Comparison of ENCODE assay signal across 14 cellular contexts in genomic region chr15:27827336-27827735, GRCh38.
"Had no signal": no experiment of that assay in that cellular context is flagged by ENCODE, and none has a peak within 500 bp of the region (broad histone marks: within the 10 kb centered on the region; RNA-seq: fewer than 3 reads in every experiment).

No MANE protein-coding gene starts in this region.

- H3K4me3 ChIP-seq: ascending aorta, heart right ventricle, left ventricle myocardium inferior, pancreas, tibial artery had no signal

- H3K4me2 ChIP-seq: SK-N-SH had no signal

- ATAC-seq: activated CD8-positive, alpha-beta T cell treated with anti-CD3 and anti-CD28 coated beads for 36 hours; heart right ventricle; pancreas; stimulated activated effector memory CD8-positive, alpha-beta T cell treated with anti-CD3 and anti-CD28 coated beads, Interleukin-12 subunit alpha, Interleukin-12 subunit beta, amount 100 ng/mL, for 72 hours had no signal

- H3K27ac ChIP-seq: ascending aorta, heart right ventricle, left ventricle myocardium inferior, pancreas, tibial artery had no signal

- DNase-seq: activated CD4-positive, alpha-beta T cell treated with anti-CD3 and anti-CD28 coated beads for 4 hours; activated CD8-positive, alpha-beta memory T cell treated with anti-CD3 and anti-CD28 coated beads, Interleukin-2, amount 50 U/mL, for 48 hours; activated CD8-positive, alpha-beta T cell treated with anti-CD3 and anti-CD28 coated beads for 36 hours; activated naive CD8-positive, alpha-beta T cell treated with anti-CD3 and anti-CD28 coated beads, Interleukin-2, amount 10 ng/mL, durations not matched to agents 7 days and 5 days; caudate nucleus; effector memory CD4-positive, alpha-beta T cell; heart right ventricle; kidney; left ventricle myocardium inferior; pancreas; SK-N-SH; tibial artery had no signal

- H3K27me3 ChIP-seq: ascending aorta, pancreas, tibial artery had no signal

- H3K9me2 ChIP-seq: SK-N-SH had no signal

- H3K4me1 ChIP-seq: ascending aorta, heart right ventricle, left ventricle myocardium inferior, pancreas, tibial artery had no signal

- H3K9me3 ChIP-seq: ascending aorta, heart right ventricle, left ventricle myocardium inferior, pancreas, SK-N-SH, tibial artery had no signal

- H3K9ac ChIP-seq: SK-N-SH had no signal

- FAIRE-seq: kidney, pancreas had no signal

- H3K36me3 ChIP-seq: ascending aorta, heart right ventricle, left ventricle myocardium inferior, pancreas, tibial artery had no signal
